In the genomic region with DNA sequence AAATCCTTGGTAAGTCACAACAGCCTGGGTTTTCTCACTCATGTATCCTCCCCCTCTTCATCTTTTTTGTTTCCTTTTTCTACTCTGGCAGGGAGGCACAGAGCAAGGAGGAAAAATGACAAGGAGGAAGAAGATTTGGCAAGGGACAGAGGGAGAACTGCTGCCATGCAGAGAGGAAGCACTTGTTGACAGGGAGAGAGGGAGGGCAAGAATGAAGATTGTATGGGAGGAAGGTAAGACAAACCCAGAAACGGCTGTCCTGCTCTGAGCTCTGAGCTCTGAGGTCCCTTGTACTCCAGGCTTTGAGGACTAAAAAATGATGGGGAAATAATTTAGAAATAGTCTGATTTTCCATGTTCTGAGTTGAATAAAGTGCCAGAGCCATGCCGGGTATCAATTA, we compare ENCODE assay signal across 1 cellular context.
TF ChIP-seq lines count a peak whose summit lies in the region.

No MANE protein-coding gene starts in this region.

TF ChIP-seq in GM12878, 131 proteins besides CTCF, POLR2A, EP300 and RAD21 (continued from another document):
- TF ChIP-seq, protein P1, sequence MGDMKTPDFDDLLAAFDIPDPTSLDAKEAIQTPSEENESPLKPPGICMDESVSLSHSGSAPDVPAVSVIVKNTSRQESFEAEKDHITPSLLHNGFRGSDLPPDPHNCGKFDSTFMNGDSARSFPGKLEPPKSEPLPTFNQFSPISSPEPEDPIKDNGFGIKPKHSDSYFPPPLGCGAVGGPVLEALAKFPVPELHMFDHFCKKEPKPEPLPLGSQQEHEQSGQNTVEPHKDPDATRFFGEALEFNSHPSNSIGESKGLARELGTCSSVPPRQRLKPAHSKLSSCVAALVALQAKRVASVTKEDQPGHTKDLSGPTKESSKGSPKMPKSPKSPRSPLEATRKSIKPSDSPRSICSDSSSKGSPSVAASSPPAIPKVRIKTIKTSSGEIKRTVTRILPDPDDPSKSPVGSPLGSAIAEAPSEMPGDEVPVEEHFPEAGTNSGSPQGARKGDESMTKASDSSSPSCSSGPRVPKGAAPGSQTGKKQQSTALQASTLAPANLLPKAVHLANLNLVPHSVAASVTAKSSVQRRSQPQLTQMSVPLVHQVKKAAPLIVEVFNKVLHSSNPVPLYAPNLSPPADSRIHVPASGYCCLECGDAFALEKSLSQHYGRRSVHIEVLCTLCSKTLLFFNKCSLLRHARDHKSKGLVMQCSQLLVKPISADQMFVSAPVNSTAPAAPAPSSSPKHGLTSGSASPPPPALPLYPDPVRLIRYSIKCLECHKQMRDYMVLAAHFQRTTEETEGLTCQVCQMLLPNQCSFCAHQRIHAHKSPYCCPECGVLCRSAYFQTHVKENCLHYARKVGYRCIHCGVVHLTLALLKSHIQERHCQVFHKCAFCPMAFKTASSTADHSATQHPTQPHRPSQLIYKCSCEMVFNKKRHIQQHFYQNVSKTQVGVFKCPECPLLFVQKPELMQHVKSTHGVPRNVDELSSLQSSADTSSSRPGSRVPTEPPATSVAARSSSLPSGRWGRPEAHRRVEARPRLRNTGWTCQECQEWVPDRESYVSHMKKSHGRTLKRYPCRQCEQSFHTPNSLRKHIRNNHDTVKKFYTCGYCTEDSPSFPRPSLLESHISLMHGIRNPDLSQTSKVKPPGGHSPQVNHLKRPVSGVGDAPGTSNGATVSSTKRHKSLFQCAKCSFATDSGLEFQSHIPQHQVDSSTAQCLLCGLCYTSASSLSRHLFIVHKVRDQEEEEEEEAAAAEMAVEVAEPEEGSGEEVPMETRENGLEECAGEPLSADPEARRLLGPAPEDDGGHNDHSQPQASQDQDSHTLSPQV (IDR thresholded peaks at IDR 0.05), result no peak
- no peak for TF ChIP-seq SMAD1 (IDR thresholded peaks at IDR 0.05; ENCODE audit: low read depth, partially characterized antibody)
- TF ChIP-seq PAX8 (IDR thresholded peaks at IDR 0.05), result no peak
- TF ChIP-seq HCFC1 (IDR thresholded peaks at IDR 0.05; ENCODE audit: low read length), result no peak
- TF ChIP-seq NFXL1 (IDR thresholded peaks at IDR 0.05; ENCODE audit: borderline replicate concordance), result no peak
